In the genomic region with DNA sequence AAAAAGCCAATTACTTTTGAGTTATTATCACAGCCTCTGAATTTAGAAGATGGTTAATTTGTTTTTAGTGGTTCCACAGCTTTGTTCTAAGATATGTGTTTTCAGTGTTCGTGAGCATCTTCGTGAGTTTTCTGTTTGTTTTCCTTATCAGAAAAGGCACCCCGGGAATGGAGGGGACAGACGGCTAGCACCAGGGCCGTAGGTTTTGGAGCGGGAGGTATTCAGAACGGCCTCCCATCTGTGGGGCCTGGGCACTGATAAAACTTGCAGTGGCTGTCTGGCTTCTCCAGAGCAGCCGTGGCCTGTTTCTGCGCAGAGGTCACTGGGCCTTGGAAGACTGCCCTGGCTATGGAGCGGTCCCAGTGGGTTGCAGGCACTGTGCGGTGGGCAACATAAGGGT, we compare ENCODE assay signal across 19 cellular contexts.
DNase-seq lines count a peak whose midpoint lies in the region; ATAC-seq, FAIRE-seq and TF ChIP-seq lines count a peak whose summit lies in the region.
"Had no signal": no experiment of that assay in that cellular context is flagged by ENCODE, and none has a peak within 500 bp of the region (broad histone marks: within the 10 kb centered on the region; RNA-seq: fewer than 3 reads in every experiment).

No MANE protein-coding gene starts in this region.

- no peaks in the 10 kb centered on the region; the same call in 1 of the 2 replicates for H4K20me1 ChIP-seq in GM23338 (replicated peaks; ENCODE audit: insufficient read depth)

- no peak for DNase-seq in GM23338 (ENCODE audit: low spot score)
- no peak for DNase-seq in adipocyte (ENCODE audit: low read depth)
- DNase-seq in left cardiac atrium: peak; percentile 32
- no peak for DNase-seq in pancreas
- no peak for DNase-seq in NCI-H146 (lab: John Stamatoyannopoulos, UW)
- no peak for DNase-seq in GM10248 (ENCODE audit: extremely low spot score)
- no peak for DNase-seq in amniotic stem cell (lab: John Stamatoyannopoulos, UW)
- DNase-seq in H7: no peak
- DNase-seq: activated CD4-positive, CD25-positive, alpha-beta regulatory T cell treated with anti-CD3 and anti-CD28 coated beads, Interleukin-2, amount 50 U/mL, for 72 hours; DMS79; NCI-H1436 treated with DMSO at 0.1 percent for 48 hours; NCI-H510A; nucleus accumbens; stimulated activated CD4-positive, alpha-beta T cell treated with anti-CD3 and anti-CD28 coated beads, Interleukin-15, amount 100 ng/mL, for 24 hours; T-cell had no signal

- no peak overlapping the region for H2AFZ ChIP-seq in GM23338

- CTCF ChIA-PET in GM10248 (lab: Yijun Ruan, JAX): no interaction called here

- H3K4me2 ChIP-seq in GM23338: no peak overlapping the region

- H3K27me3 ChIP-seq in GM23338 (ENCODE audit: insufficient read depth): no peaks in the 10 kb centered on the region
- H3K27me3 ChIP-seq in adipocyte (replicated peaks; ENCODE audit: control insufficient read depth, insufficient read depth, low read length): no peaks in the 10 kb centered on the region
- H3K27me3 ChIP-seq in pancreas: no peaks in the 10 kb centered on the region
- H3K27me3 ChIP-seq in H7 (ENCODE audit: control insufficient read depth, insufficient read depth, low read length): no peaks in the 10 kb centered on the region
- H3K27me3 ChIP-seq: esophagus muscularis mucosa had no signal

- no peaks in the 10 kb centered on the region for H3K36me3 ChIP-seq in GM23338 (ENCODE audit: insufficient read depth)
- no peaks in the 10 kb centered on the region for H3K36me3 ChIP-seq in adipocyte (ENCODE audit: control insufficient read depth, insufficient read depth, low read length, severe bottlenecking)
- no peaks in the 10 kb centered on the region for H3K36me3 ChIP-seq in pancreas
- H3K36me3 ChIP-seq in H7 (replicated peaks; ENCODE audit: control insufficient read depth, insufficient read depth, low read length): no peaks in the 10 kb centered on the region
- H3K36me3 ChIP-seq: esophagus muscularis mucosa had no signal

- TF ChIP-seq CTCF in GM23338 (conservative IDR thresholded peaks at IDR 0.05; ENCODE audit: low read depth in 2 of 2): no peak
- no peak for TF ChIP-seq CTCF in pancreas (IDR thresholded peaks at IDR 0.05)
- TF ChIP-seq CTCF in GM10248 (IDR thresholded peaks at IDR 0.05; ENCODE audit: control extremely low read depth, extremely low read depth, low read depth, missing control alignments): no peak

- peaks cover 51% of the 10 kb centered on the region for H3K4me1 ChIP-seq in GM23338 (ENCODE audit: insufficient read depth)
- H3K4me1 ChIP-seq in adipocyte (ENCODE audit: control insufficient read depth, insufficient read depth, low read length): peaks cover 34% of the 10 kb centered on the region
- peaks cover 0 to 26% (median 21%) of the 10 kb centered on the region in 3 donors for H3K4me1 ChIP-seq in pancreas

- no peaks in the 10 kb centered on the region for H3K9me3 Mint-ChIP-seq in GM23338
- H3K9me3 Mint-ChIP-seq: T-cell had no signal

- no peaks in the 10 kb centered on the region for H3K9me3 ChIP-seq in adipocyte (ENCODE audit: control insufficient read depth, low read length)
- H3K9me3 ChIP-seq in pancreas: no peaks in the 10 kb centered on the region
- H3K9me3 ChIP-seq: esophagus muscularis mucosa had no signal

- H3K4me3 Mint-ChIP-seq in GM23338: no peak overlapping the region
- H3K4me3 Mint-ChIP-seq: activated naive CD8-positive, alpha-beta T cell; T-cell had no signal

- H3K4me3 ChIP-seq in GM23338 (no peak overlapping the region), adipocyte (ENCODE audit: low read length) (peak overlapping the region; percentile 56), pancreas (no peak overlapping the region), H7 (ENCODE audit: insufficient read depth, low read depth, low read length) (no peak overlapping the region)
- H3K4me3 ChIP-seq: esophagus muscularis mucosa, lung had no signal

- no peak overlapping the region for H3K27ac ChIP-seq in GM23338 (ENCODE audit: low read depth)
- peak overlapping the region in 2 of 4 donors; percentile 16 to 35 for H3K27ac ChIP-seq in pancreas
- H3K27ac ChIP-seq: esophagus muscularis mucosa had no signal

- FAIRE-seq in pancreas (lab: Jason Lieb, UNC): no peak

- peak; percentile 22; the same call in 2 of the 3 replicates for ATAC-seq in GM23338
- peak; percentile 72 to 83 for ATAC-seq in left cardiac atrium
- ATAC-seq in pancreas: peak in 3 of 4 donors; percentile 17 to 58 (median 49)
- ATAC-seq: HCT116, T-cell had no signal

- POLR2A ChIA-PET in GM10248 (lab: Yijun Ruan, JAX): no interaction called here

- H3K4me1 Mint-ChIP-seq in GM23338: peaks cover 56% of the 10 kb centered on the region

- peaks cover 5% of the 10 kb centered on the region for H3K27me3 Mint-ChIP-seq in GM23338 (ENCODE audit: insufficient read depth, low read depth, poor library complexity)
- H3K27me3 Mint-ChIP-seq: activated naive CD8-positive, alpha-beta T cell; T-cell had no signal

- H3F3A ChIP-seq in GM23338 (replicated peaks; ENCODE audit: low read depth): no peaks in the 10 kb centered on the region

- H3K9ac ChIP-seq in adipocyte (ENCODE audit: low read length): peak overlapping the region; percentile 50

- peaks cover 98% of the 10 kb centered on the region for H3K79me2 ChIP-seq in GM23338 (replicated peaks; ENCODE audit: insufficient read depth)

- peak overlapping the region; percentile 57; the same call in 1 of the 2 replicates for H3K27ac Mint-ChIP-seq in GM23338
- H3K27ac Mint-ChIP-seq: activated naive CD8-positive, alpha-beta T cell had no signal

- WGBS in pancreas, 2 donors: 14 to 17% methylated on average over 11 of the region's 11 CpGs

- H3K9me2 ChIP-seq in GM23338 (ENCODE audit: insufficient read depth): no peaks in the 10 kb centered on the region

- intact Hi-C loops in left cardiac atrium (cut with DNase I): no loop called here
- intact Hi-C loops in pancreas (cut with DNase I): no loop called here

- H3K36me3 Mint-ChIP-seq in GM23338 (ENCODE audit: low read depth): no peaks in the 10 kb centered on the region; the same call in 2 of the 3 replicates
- H3K36me3 Mint-ChIP-seq: activated naive CD8-positive, alpha-beta T cell had no signal

TF ChIP-seq in GM23338, 12 proteins besides CTCF, POLR2A, EP300 and RAD21:
- TF ChIP-seq STAT1 (IDR thresholded peaks at IDR 0.05; ENCODE audit: unreplicated experiment) (no peak), ETS1 (IDR thresholded peaks at IDR 0.05) (no peak), REST (IDR thresholded peaks at IDR 0.05; ENCODE audit: unreplicated experiment) (no peak), EZH2phosphoT487 (IDR thresholded peaks at IDR 0.05; ENCODE audit: unreplicated experiment) (no peak), ZNF331 (CRISPR knock-in tag; IDR thresholded peaks at IDR 0.05; ENCODE audit: low read depth) (no peak), JUNB (IDR thresholded peaks at IDR 0.05; ENCODE audit: unreplicated experiment) (no peak)

Comparison
In these comparisons a context has a peak if more than half of its experiments do, and no peak if none do; other contexts are left out.
1. ATAC-seq: peak in every context shown above with its lines; median percentile 78 in left cardiac atrium; 49 in pancreas; 22 in GM23338.